Comparison of ENCODE assay signal across 25 cellular contexts in the genomic region with DNA sequence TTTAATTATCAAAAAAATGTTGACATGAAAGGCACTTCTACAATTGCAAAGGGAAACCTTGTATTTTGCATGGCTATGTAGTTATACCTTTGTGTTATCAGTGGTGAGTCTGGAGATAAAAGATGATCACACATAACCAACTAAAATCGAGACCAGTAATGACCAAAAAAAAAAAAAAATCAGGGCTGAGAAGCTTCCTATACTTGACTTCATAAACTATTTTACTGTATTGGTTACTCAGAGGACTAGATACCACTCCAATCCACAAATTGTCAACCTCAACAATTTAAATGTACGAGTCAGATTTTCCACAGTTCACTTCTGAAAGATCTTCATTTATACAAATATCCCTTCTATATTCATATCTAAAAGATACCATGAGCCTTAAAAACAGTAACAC.
"Had no signal": no experiment of that assay in that cellular context is flagged by ENCODE, and none has a peak within 500 bp of the region (broad histone marks: within the 10 kb centered on the region; RNA-seq: fewer than 3 reads in every experiment).

No MANE protein-coding gene starts in this region.

- H3K4me1 ChIP-seq: breast epithelium had no signal

- H3K9me3 ChIP-seq: breast epithelium had no signal

- H3K27ac Mint-ChIP-seq: activated naive CD4-positive, alpha-beta T cell treated with anti-CD3 and anti-CD28 coated beads for 36 hours; T-cell had no signal

- H3K27me3 ChIP-seq: breast epithelium had no signal

- H3K4me3 Mint-ChIP-seq: activated naive CD4-positive, alpha-beta T cell treated with anti-CD3 and anti-CD28 coated beads for 36 hours; activated naive CD8-positive, alpha-beta T cell treated with anti-CD3 and anti-CD28 coated beads, Interleukin-2, amount 10 ng/mL, durations not matched to agents 7 days and 5 days; T-cell had no signal

- H3K36me3 ChIP-seq: breast epithelium had no signal

- H3K27ac ChIP-seq: breast epithelium, SK-N-MC, VCaP had no signal

- DNase-seq: activated CD4-positive, alpha-beta T cell treated with anti-CD3 and anti-CD28 coated beads, Interleukin-2, amount 50 U/mL, for 4 hours; activated CD4-positive, CD25-positive, alpha-beta regulatory T cell; activated effector memory CD4-positive, alpha-beta T cell treated with anti-CD3 and anti-CD28 coated beads, Interleukin-2, amount 50 U/mL, for 16 hours; activated naive CD4-positive, alpha-beta T cell treated with anti-CD3 and anti-CD28 coated beads for 36 hours; activated naive CD8-positive, alpha-beta T cell treated with anti-CD3 and anti-CD28 coated beads, Interleukin-2, amount 10 ng/mL, durations not matched to agents 7 days and 5 days; activated T-cell treated with anti-CD3 and anti-CD28 coated beads for 4 hours; aorta; caudate nucleus; MM.1S; NCI-H1105; NCI-H1436; NCI-H1694 treated with DMSO at 0.1 percent for 48 hours; NCI-H2029 treated with DMSO at 0.1 percent for 48 hours; NCI-H345; NCI-H510A; NCI-H526 treated with DMSO at 0.1 percent for 48 hours; NCI-H82; RPMI8226; T-cell; T-helper 2 cell; T1000 had no signal

- ATAC-seq: Right ventricle myocardium inferior, T-cell had no signal

- H3K9me3 Mint-ChIP-seq: activated naive CD4-positive, alpha-beta T cell treated with anti-CD3 and anti-CD28 coated beads for 36 hours; T-cell had no signal

- H3K27me3 Mint-ChIP-seq: activated naive CD8-positive, alpha-beta T cell treated with anti-CD3 and anti-CD28 coated beads, Interleukin-2, amount 10 ng/mL, durations not matched to agents 7 days and 5 days; T-cell had no signal

- H3K4me3 ChIP-seq: breast epithelium, SK-N-MC had no signal
